In genomic region chr21:25541042-25541441, GRCh38 we compare ENCODE assay signal across 16 cellular contexts.
DNase-seq lines count a peak whose midpoint lies in the region; ATAC-seq and TF ChIP-seq lines count a peak whose summit lies in the region.
"Had no signal": no experiment of that assay in that cellular context is flagged by ENCODE, and none has a peak within 500 bp of the region (broad histone marks: within the 10 kb centered on the region; RNA-seq: fewer than 3 reads in every experiment).

No MANE protein-coding gene starts in this region.

- in situ Hi-C loops in SK-MEL-5 (cut with HindIII; ENCODE audit: low pct_unique_long_range_greater_than_20kb, low sequenced_read_pairs) = no loop called here

- ATAC-seq in stimulated activated naive CD8-positive, alpha-beta T cell treated with anti-CD3 and anti-CD28 coated beads, Interleukin-15, Interleukin-2, amounts not matched to agents 100 U/mL and 50 U/mL, for 24 hours = peak; percentile 40
- no peak for ATAC-seq in stimulated activated naive CD8-positive, alpha-beta T cell treated with anti-CD3 and anti-CD28 coated beads, Interleukin-15, amount 100 ng/mL, for 72 hours

- no peaks in the 10 kb centered on the region for H3K79me2 ChIP-seq in osteoblast (ENCODE audit: insufficient read depth, low read length)

- H3K4me3 ChIP-seq in esophagus muscularis mucosa (no peak overlapping the region), osteoblast (ENCODE audit: insufficient read depth, low read length) (no peak overlapping the region)
- H3K4me3 ChIP-seq: HAP-1 had no signal

- CTCF ChIA-PET in Calu3 (lab: Charles Lee) = no interaction called here

- no peak overlapping the region for H3K4me3 Mint-ChIP-seq in stimulated activated naive CD8-positive, alpha-beta T cell treated with anti-CD3 and anti-CD28 coated beads, Interleukin-15, amount 100 ng/mL, for 72 hours
- H3K4me3 Mint-ChIP-seq in Calu3 (ENCODE audit: low read depth, unreplicated experiment) = no peak overlapping the region
- H3K4me3 Mint-ChIP-seq: CD4-positive, alpha-beta memory T cell; HFFc6 had no signal

- no peaks in the 10 kb centered on the region for H3K36me3 Mint-ChIP-seq in Calu3 (ENCODE audit: insufficient read depth, unreplicated experiment)

- H3K4me2 ChIP-seq in osteoblast (ENCODE audit: insufficient read depth, low read length) = no peak overlapping the region

- peaks cover 5% of the 10 kb centered on the region for H3K4me1 Mint-ChIP-seq in stimulated activated naive CD8-positive, alpha-beta T cell treated with anti-CD3 and anti-CD28 coated beads, Interleukin-15, amount 100 ng/mL, for 72 hours
- no peaks in the 10 kb centered on the region for H3K4me1 Mint-ChIP-seq in Calu3 (ENCODE audit: low read depth, unreplicated experiment)
- H3K4me1 Mint-ChIP-seq: CD4-positive, alpha-beta memory T cell had no signal

- no peak for TF ChIP-seq EP300 in esophagus muscularis mucosa (IDR thresholded peaks at IDR 0.05)

- DNase-seq in stimulated activated naive CD8-positive, alpha-beta T cell treated with anti-CD3 and anti-CD28 coated beads, Interleukin-15, Interleukin-2, amounts not matched to agents 100 U/mL and 50 U/mL, for 24 hours = no peak
- DNase-seq in stimulated activated naive CD8-positive, alpha-beta T cell treated with anti-CD3 and anti-CD28 coated beads, Interleukin-15, amount 100 ng/mL, for 72 hours = no peak
- DNase-seq in SK-MEL-5 (ENCODE audit: low read depth, low spot score) (peak; percentile 4), esophagus muscularis mucosa (ENCODE audit: extremely low spot score) (peak; percentile 64), DMS53 treated with DMSO at 0.1 percent for 48 hours (lab: John Stamatoyannopoulos, UW; ENCODE audit: unreplicated experiment) (no peak), osteoblast (ENCODE audit: insufficient read length, low spot score, missing footprints) (no peak), Calu3 (no peak)
- DNase-seq: C1 segment of cervical spinal cord; CD4-positive, alpha-beta memory T cell; COR-L47; DMS153; DMS79; GF-D8; GOT3; HFFc6 had no signal

- H3K9me3 ChIP-seq in esophagus muscularis mucosa (peaks cover 0 to 28% (median 0%) of the 10 kb centered on the region in 4 donors), osteoblast (ENCODE audit: low read depth, low read length) (no peaks in the 10 kb centered on the region)
- H3K9me3 ChIP-seq: HAP-1 had no signal

- intact Hi-C loops in esophagus muscularis mucosa (cut with DNase I) (no loop called here), Calu3 (cut with micrococcal nuclease; ENCODE audit: unreplicated experiment) (no loop called here)

- TF ChIP-seq CTCF in esophagus muscularis mucosa (IDR thresholded peaks at IDR 0.05) (no peak), osteoblast (IDR thresholded peaks at IDR 0.05; ENCODE audit: extremely low read depth, low read depth, low read length) (no peak), Calu3 (IDR thresholded peaks at IDR 0.05; ENCODE audit: unreplicated experiment) (no peak)

- H3K27ac ChIP-seq in esophagus muscularis mucosa (replicated peaks in 1 of 4) (no peak overlapping the region), osteoblast (ENCODE audit: low read depth, low read length) (no peak overlapping the region)

- H2AFZ ChIP-seq in osteoblast (ENCODE audit: low read length) = no peak overlapping the region

- 87% methylated on average over 2 of the region's 2 CpGs for WGBS in esophagus muscularis mucosa

- H3K9me3 Mint-ChIP-seq in stimulated activated naive CD8-positive, alpha-beta T cell treated with anti-CD3 and anti-CD28 coated beads, Interleukin-15, amount 100 ng/mL, for 72 hours = peaks cover 39% of the 10 kb centered on the region in 2 donors
- peaks cover 3% of the 10 kb centered on the region for H3K9me3 Mint-ChIP-seq in Calu3 (ENCODE audit: low read depth, unreplicated experiment)

- H3K27me3 ChIP-seq in esophagus muscularis mucosa (no peaks in the 10 kb centered on the region), osteoblast (ENCODE audit: insufficient read depth, low read length) (no peaks in the 10 kb centered on the region)

- H3K27me3 Mint-ChIP-seq in stimulated activated naive CD8-positive, alpha-beta T cell treated with anti-CD3 and anti-CD28 coated beads, Interleukin-15, amount 100 ng/mL, for 72 hours = no peaks in the 10 kb centered on the region
- H3K27me3 Mint-ChIP-seq in Calu3 (ENCODE audit: unreplicated experiment) = no peaks in the 10 kb centered on the region
- H3K27me3 Mint-ChIP-seq: CD4-positive, alpha-beta memory T cell had no signal

- H3K4me1 ChIP-seq in esophagus muscularis mucosa (no peaks in the 10 kb centered on the region), osteoblast (ENCODE audit: insufficient read depth, low read length) (no peaks in the 10 kb centered on the region)
- H3K4me1 ChIP-seq: HAP-1 had no signal

- TF ChIP-seq POLR2A in esophagus muscularis mucosa (IDR thresholded peaks at IDR 0.05; ENCODE audit: low read depth) = no peak

- no peak overlapping the region for H3K27ac Mint-ChIP-seq in stimulated activated naive CD8-positive, alpha-beta T cell treated with anti-CD3 and anti-CD28 coated beads, Interleukin-15, amount 100 ng/mL, for 72 hours
- H3K27ac Mint-ChIP-seq in Calu3 (ENCODE audit: unreplicated experiment) = no peak overlapping the region
- H3K27ac Mint-ChIP-seq: CD4-positive, alpha-beta memory T cell; HFFc6 had no signal

- no TSS peak for BruUV-seq in Calu3 (replicated peaks; lab: Mats Ljungman, UMichigan)

- H3K36me3 ChIP-seq in esophagus muscularis mucosa (no peaks in the 10 kb centered on the region), osteoblast (ENCODE audit: insufficient read depth, low read length) (no peaks in the 10 kb centered on the region)
- H3K36me3 ChIP-seq: HAP-1 had no signal

- no peaks in the 10 kb centered on the region for H4K20me1 ChIP-seq in osteoblast (ENCODE audit: insufficient read depth, low read length)

Comparison
In these comparisons a context has a peak if more than half of its experiments do, and no peak if none do; other contexts are left out.
1. DNase-seq: peak in SK-MEL-5 (single experiment) and esophagus muscularis mucosa (single experiment); none in stimulated activated naive CD8-positive, alpha-beta T cell treated with anti-CD3 and anti-CD28 coated beads, Interleukin-15, Interleukin-2, amounts not matched to agents 100 U/mL and 50 U/mL, for 24 hours (single experiment), stimulated activated naive CD8-positive, alpha-beta T cell treated with anti-CD3 and anti-CD28 coated beads, Interleukin-15, amount 100 ng/mL, for 72 hours (0 of 2), DMS53 treated with DMSO at 0.1 percent for 48 hours (single experiment), osteoblast (single experiment) and Calu3 (single experiment).